13 cellular contexts compared by ENCODE assay signal in genomic region chr18:79526468-79527460, GRCh38.
DNase-seq lines count a peak whose midpoint lies in the region; ATAC-seq, FAIRE-seq and TF ChIP-seq lines count a peak whose summit lies in the region.
"Had no signal": no experiment of that assay in that cellular context is flagged by ENCODE, and none has a peak within 500 bp of the region (broad histone marks: within the 10 kb centered on the region; RNA-seq: fewer than 3 reads in every experiment).

No MANE protein-coding gene starts in this region.

- no peak for TF ChIP-seq CTCF in D721Med (IDR thresholded peaks at IDR 0.05; ENCODE audit: insufficient read depth, missing control alignments)

- peak overlapping the region; percentile 44 for H3K4me3 Mint-ChIP-seq in activated CD4-positive, alpha-beta T cell treated with anti-CD3 and anti-CD28 coated beads for 36 hours
- no peak overlapping the region for H3K4me3 Mint-ChIP-seq in activated CD4-positive, alpha-beta T cell treated with anti-CD3 and anti-CD28 coated beads, Interleukin-2, amount 10 ng/mL, durations not matched to agents 7 days and 5 days

- CTCF ChIA-PET in activated CD4-positive, alpha-beta T cell treated with anti-CD3 and anti-CD28 coated beads for 36 hours (lab: Charles Lee), result interaction anchor here (0.7 to 2.5 kb wide), 4 partner anchors 85 to 147 kb away, joined by 3 to 9 read pairs (median 4); no protein-coding TSS in a partner anchor
- CTCF ChIA-PET in activated CD4-positive, alpha-beta T cell treated with anti-CD3 and anti-CD28 coated beads, Interleukin-2, amount 10 ng/mL, durations not matched to agents 7 days and 5 days (lab: Charles Lee), result interaction anchor here (1.5 to 5.8 kb wide), 2 partner anchors 129 to 148 kb away, joined by 7 to 41 read pairs; no protein-coding TSS in a partner anchor

- ATAC-seq in activated CD4-positive, alpha-beta T cell treated with anti-CD3 and anti-CD28 coated beads for 36 hours, result no peak
- peak; percentile 50 for ATAC-seq in left ventricle myocardium superior

- H3K27me3 Mint-ChIP-seq in activated CD4-positive, alpha-beta T cell treated with anti-CD3 and anti-CD28 coated beads for 36 hours, result no peaks in the 10 kb centered on the region
- H3K27me3 Mint-ChIP-seq in activated CD4-positive, alpha-beta T cell treated with anti-CD3 and anti-CD28 coated beads, Interleukin-2, amount 10 ng/mL, durations not matched to agents 7 days and 5 days, result no peaks in the 10 kb centered on the region

- DNase-seq in activated CD4-positive, alpha-beta T cell treated with anti-CD3 and anti-CD28 coated beads for 36 hours, result peak; percentile 62
- DNase-seq in activated CD4-positive, alpha-beta T cell treated with anti-CD3 and anti-CD28 coated beads for 4 hours, result no peak
- no peak for DNase-seq in activated CD4-positive, alpha-beta T cell treated with anti-CD3 and anti-CD28 coated beads, Interleukin-2, amount 10 ng/mL, durations not matched to agents 7 days and 5 days
- DNase-seq in left ventricle myocardium superior (no peak), D721Med (ENCODE audit: insufficient read length, low spot score) (no peak), NCI-H1694 treated with DMSO at 0.1 percent for 48 hours (lab: John Stamatoyannopoulos, UW) (no peak), RKO (ENCODE audit: low spot score) (no peak)
- peak; percentile 20 for DNase-seq in stimulated activated CD8-positive, alpha-beta memory T cell treated with anti-CD3 and anti-CD28 coated beads, Interleukin-4, amount 100 ng/mL, for 48 hours
- DNase-seq: ACHN; central memory CD4-positive, alpha-beta T cell; IMR-90; NCI-H2081 treated with DMSO at 0.1 percent for 48 hours; SHP77 had no signal

- POLR2A ChIA-PET in activated CD4-positive, alpha-beta T cell treated with anti-CD3 and anti-CD28 coated beads for 36 hours (lab: Charles Lee), result no interaction called here
- POLR2A ChIA-PET in activated CD4-positive, alpha-beta T cell treated with anti-CD3 and anti-CD28 coated beads, Interleukin-2, amount 10 ng/mL, durations not matched to agents 7 days and 5 days (lab: Charles Lee), result no interaction called here

- intact Hi-C loops in activated CD4-positive, alpha-beta T cell treated with anti-CD3 and anti-CD28 coated beads for 36 hours (cut with DNase I, micrococcal nuclease), result loop anchor here in 1 of 2 experiments (5.0 kb wide), 2 partner anchors 34 to 116 kb away; no protein-coding TSS in a partner anchor
- intact Hi-C loops in left ventricle myocardium superior (cut with micrococcal nuclease), result loop anchor here (5.0 kb wide), 1 partner anchor 149 kb away; no protein-coding TSS in a partner anchor

- H3K27ac Mint-ChIP-seq in activated CD4-positive, alpha-beta T cell treated with anti-CD3 and anti-CD28 coated beads for 36 hours, result peak overlapping the region; percentile 82
- H3K27ac Mint-ChIP-seq in activated CD4-positive, alpha-beta T cell treated with anti-CD3 and anti-CD28 coated beads, Interleukin-2, amount 10 ng/mL, durations not matched to agents 7 days and 5 days, result peak overlapping the region; percentile 16

- FAIRE-seq in D721Med (lab: Jason Lieb, UNC), result no peak

- H3K4me1 Mint-ChIP-seq in activated CD4-positive, alpha-beta T cell treated with anti-CD3 and anti-CD28 coated beads for 36 hours, result peaks cover 64% of the 10 kb centered on the region
- H3K4me1 Mint-ChIP-seq in activated CD4-positive, alpha-beta T cell treated with anti-CD3 and anti-CD28 coated beads, Interleukin-2, amount 10 ng/mL, durations not matched to agents 7 days and 5 days, result peaks cover 45% of the 10 kb centered on the region

- H3K36me3 Mint-ChIP-seq in activated CD4-positive, alpha-beta T cell treated with anti-CD3 and anti-CD28 coated beads for 36 hours (ENCODE audit: low read depth), result peaks cover 26% of the 10 kb centered on the region
- H3K36me3 Mint-ChIP-seq in activated CD4-positive, alpha-beta T cell treated with anti-CD3 and anti-CD28 coated beads, Interleukin-2, amount 10 ng/mL, durations not matched to agents 7 days and 5 days (ENCODE audit: low read depth), result peaks cover 20% of the 10 kb centered on the region

- no peaks in the 10 kb centered on the region for H3K9me3 Mint-ChIP-seq in activated CD4-positive, alpha-beta T cell treated with anti-CD3 and anti-CD28 coated beads for 36 hours (ENCODE audit: low read depth)
- H3K9me3 Mint-ChIP-seq in activated CD4-positive, alpha-beta T cell treated with anti-CD3 and anti-CD28 coated beads, Interleukin-2, amount 10 ng/mL, durations not matched to agents 7 days and 5 days, result no peaks in the 10 kb centered on the region

Comparison
In these comparisons a context has a peak if more than half of its experiments do, and no peak if none do; other contexts are left out.
1. DNase-seq: peak in activated CD4-positive, alpha-beta T cell treated with anti-CD3 and anti-CD28 coated beads for 36 hours (single experiment) and stimulated activated CD8-positive, alpha-beta memory T cell treated with anti-CD3 and anti-CD28 coated beads, Interleukin-4, amount 100 ng/mL, for 48 hours (single experiment); none in activated CD4-positive, alpha-beta T cell treated with anti-CD3 and anti-CD28 coated beads for 4 hours (0 of 2), activated CD4-positive, alpha-beta T cell treated with anti-CD3 and anti-CD28 coated beads, Interleukin-2, amount 10 ng/mL, durations not matched to agents 7 days and 5 days (single experiment), left ventricle myocardium superior (single experiment), D721Med (single experiment), NCI-H1694 treated with DMSO at 0.1 percent for 48 hours (single experiment) and RKO (single experiment).